1 cellular context compared by ENCODE assay signal in the genomic region with DNA sequence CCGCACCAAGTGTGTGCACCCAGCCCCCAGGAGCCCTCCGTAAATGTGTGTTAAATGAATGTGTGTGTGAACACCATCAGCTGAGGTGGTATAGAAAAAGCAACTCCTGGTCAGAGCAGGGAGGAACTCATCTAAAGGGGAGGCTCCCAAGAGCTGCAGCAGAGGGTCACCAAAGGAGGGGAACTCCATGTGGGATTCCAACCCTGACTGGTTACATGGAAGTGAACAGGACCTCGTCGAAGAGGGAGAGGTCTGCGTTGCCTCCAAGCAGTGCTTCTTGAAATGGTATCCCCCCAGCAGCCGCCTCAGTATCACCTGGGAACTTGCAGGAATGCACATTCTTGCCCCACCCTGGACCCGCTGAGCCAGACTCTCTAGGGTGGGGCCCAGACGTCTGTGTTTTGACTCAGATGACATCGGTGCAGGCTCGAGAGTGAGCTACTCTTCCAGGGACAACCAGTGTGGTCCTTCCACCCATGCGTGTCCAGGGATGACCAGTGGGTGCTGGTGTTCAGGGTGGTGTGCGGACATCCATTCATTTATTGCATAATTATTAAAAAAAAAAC.
TF ChIP-seq lines count a peak whose summit lies in the region.

No MANE protein-coding gene starts in this region.

TF ChIP-seq in HCT116, 20 proteins besides CTCF, POLR2A, EP300 and RAD21:
- no peak for TF ChIP-seq EZH2 (IDR thresholded peaks at IDR 0.05)
- TF ChIP-seq, protein P1, sequence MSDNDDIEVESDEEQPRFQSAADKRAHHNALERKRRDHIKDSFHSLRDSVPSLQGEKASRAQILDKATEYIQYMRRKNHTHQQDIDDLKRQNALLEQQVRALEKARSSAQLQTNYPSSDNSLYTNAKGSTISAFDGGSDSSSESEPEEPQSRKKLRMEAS (IDR thresholded peaks at IDR 0.05) = no peak
